Comparison of ENCODE assay signal across 20 cellular contexts in the genomic region with DNA sequence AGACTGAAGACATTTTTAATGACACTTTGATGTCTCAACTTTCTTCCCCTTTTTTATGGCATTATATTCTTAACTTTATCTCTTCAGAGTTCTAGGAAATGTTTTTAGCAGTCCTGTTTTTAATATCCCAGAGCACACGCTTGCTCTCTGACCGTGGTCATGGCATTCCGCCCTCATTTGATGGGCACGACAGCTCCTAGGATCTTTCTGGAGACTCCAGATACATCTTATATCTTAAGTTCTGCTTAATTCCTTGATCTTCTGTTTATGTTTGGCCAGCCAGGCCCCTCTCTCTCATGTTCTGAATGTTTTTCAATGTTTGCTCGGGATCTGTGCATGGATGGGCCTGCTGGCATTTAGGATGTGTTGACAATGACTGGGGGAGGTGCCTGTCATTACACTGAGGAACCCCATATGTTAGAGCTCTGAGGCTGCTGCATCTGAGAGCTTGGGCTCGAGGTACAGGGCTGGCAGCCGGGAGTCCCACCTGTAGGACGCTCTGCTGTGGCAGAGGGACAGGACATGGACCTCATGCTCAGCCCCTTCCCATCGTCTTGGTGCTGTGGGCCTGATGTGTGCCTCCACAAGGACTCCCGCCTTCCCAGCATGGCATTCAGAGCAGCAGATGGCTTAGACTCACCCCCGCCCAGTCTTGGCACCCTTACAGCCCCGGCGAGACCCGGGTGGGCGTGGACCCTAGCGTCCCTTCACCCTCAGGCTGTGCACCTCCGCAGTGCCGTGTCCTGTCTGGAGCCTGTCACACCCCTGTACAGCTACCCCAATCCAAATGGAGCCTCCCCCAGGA.
DNase-seq lines count a peak whose midpoint lies in the region; ATAC-seq, FAIRE-seq and TF ChIP-seq lines count a peak whose summit lies in the region.
"Had no signal": no experiment of that assay in that cellular context is flagged by ENCODE, and none has a peak within 500 bp of the region (broad histone marks: within the 10 kb centered on the region; RNA-seq: fewer than 3 reads in every experiment).

No MANE protein-coding gene starts in this region.

- H3K9me3 ChIP-seq in IMR-90 (ENCODE audit: control insufficient read depth, insufficient read depth, low read length) = peaks cover 2% of the 10 kb centered on the region; the same call in 1 of the 2 replicates
- H3K9me3 ChIP-seq in kidney (ENCODE audit: control insufficient read depth in 1 of 2, low read length in 2 of 2) = peaks cover 0 to under 1% of the 10 kb centered on the region in 2 donors
- H3K9me3 ChIP-seq: suprapubic skin had no signal

- intact Hi-C loops in IMR-90 (cut with micrococcal nuclease) = no loop called here
- intact Hi-C loops in kidney (cut with DNase I) = no loop called here
- intact Hi-C loops in sciatic nerve (cut with DNase I) = no loop called here

- no peak overlapping the region for H3K4me2 ChIP-seq in IMR-90 (ENCODE audit: low read depth, low read length)

- H3K27ac Mint-ChIP-seq in chondrocyte (ENCODE audit: unreplicated experiment) = no peak overlapping the region
- H3K27ac Mint-ChIP-seq: activated naive CD4-positive, alpha-beta T cell treated with anti-CD3 and anti-CD28 coated beads for 36 hours; activated T-cell treated with anti-CD3 and anti-CD28 coated beads, Interleukin-2, amount 50 U/mL, for 24 hours; CD8-positive, alpha-beta T cell had no signal

- H3K27ac ChIP-seq in IMR-90 (ENCODE audit: insufficient read depth, low read length) (no peak overlapping the region), kidney (ENCODE audit: low read depth in 2 of 2, low read length in 2 of 2) (no peak overlapping the region)
- H3K27ac ChIP-seq: suprapubic skin had no signal

- H3K36me3 Mint-ChIP-seq in chondrocyte (ENCODE audit: low read depth) = peaks cover 8% of the 10 kb centered on the region

- WGBS in IMR-90 (ENCODE audit: extremely low coverage in 2 of 2, insufficient read length in 1 of 2), 2 experiments = 68% methylated on average over 2 of the region's 18 CpGs; no CpG with 5 or more reads in 1 of the 2 experiments

- POLR2A ChIA-PET in IMR-90 (lab: Charles Lee; ENCODE audit: unreplicated experiment) = no interaction called here

- H3K4me3 ChIP-seq in IMR-90 (ENCODE audit: insufficient read depth, low read depth, low read length) = no peak overlapping the region
- no peak overlapping the region for H3K4me3 ChIP-seq in kidney (ENCODE audit: low read length in 2 of 2)

- H3K23ac ChIP-seq in IMR-90 (ENCODE audit: low read depth, low read length) = no peak overlapping the region

- H3K56ac ChIP-seq in IMR-90 (ENCODE audit: extremely low read depth, insufficient read depth, low read length) = no peak overlapping the region

- H3K4me3 Mint-ChIP-seq in chondrocyte (ENCODE audit: unreplicated experiment) = no peak overlapping the region
- H3K4me3 Mint-ChIP-seq: activated naive CD4-positive, alpha-beta T cell treated with anti-CD3 and anti-CD28 coated beads for 36 hours; activated T-cell treated with anti-CD3 and anti-CD28 coated beads, Interleukin-2, amount 50 U/mL, for 24 hours; CD8-positive, alpha-beta T cell had no signal

- peak overlapping the region; percentile 19 for H2AK9ac ChIP-seq in IMR-90 (replicated peaks; ENCODE audit: low read depth, low read length, poor library complexity)

- no peak overlapping the region for H2BK15ac ChIP-seq in IMR-90 (ENCODE audit: low read depth, low read length)

- no peak for TF ChIP-seq POLR2A in IMR-90 (IDR thresholded peaks at IDR 0.05; ENCODE audit: low read depth, low read length)

- H3K4me1 Mint-ChIP-seq in chondrocyte (ENCODE audit: low read depth) = peaks cover 21% of the 10 kb centered on the region

- H2BK120ac ChIP-seq in IMR-90 (ENCODE audit: low read depth, low read length) = no peak overlapping the region

- H3K14ac ChIP-seq in IMR-90 (replicated peaks; ENCODE audit: low read depth, low read length) = no peak overlapping the region

- no peaks in the 10 kb centered on the region for H3K79me1 ChIP-seq in IMR-90 (ENCODE audit: low read depth in 1 of 2, low read length in 2 of 2)

- H4K8ac ChIP-seq in IMR-90 (ENCODE audit: low read depth in 2 of 2, low read length in 2 of 2) = no peak overlapping the region

- no peak overlapping the region for H3K4ac ChIP-seq in IMR-90 (ENCODE audit: low read depth, low read length)

- no peak overlapping the region for H4K5ac ChIP-seq in IMR-90 (ENCODE audit: low read depth, low read length)

- H3K36me3 ChIP-seq in IMR-90 (ENCODE audit: control insufficient read depth, insufficient read depth, low read length) = no peaks in the 10 kb centered on the region
- H3K36me3 ChIP-seq in kidney (ENCODE audit: control insufficient read depth in 1 of 2, insufficient read depth in 2 of 2, low read length in 2 of 2) = no peaks in the 10 kb centered on the region
- H3K36me3 ChIP-seq: suprapubic skin had no signal

- H3K9me3 Mint-ChIP-seq in chondrocyte (ENCODE audit: low read depth) = peaks cover 12% of the 10 kb centered on the region
- H3K9me3 Mint-ChIP-seq: activated T-cell treated with anti-CD3 and anti-CD28 coated beads, Interleukin-2, amount 50 U/mL, for 24 hours; CD8-positive, alpha-beta T cell had no signal

- H2AK5ac ChIP-seq in IMR-90 (ENCODE audit: low read depth, low read length) = no peak overlapping the region

- H2BK5ac ChIP-seq in IMR-90 (ENCODE audit: low read depth, low read length, poor library complexity, severe bottlenecking) = no peak overlapping the region

- no peak for FAIRE-seq in kidney (lab: Jason Lieb, UNC)
- FAIRE-seq: endothelial cell of umbilical vein had no signal

- no peak for TF ChIP-seq RAD21 in IMR-90 (IDR thresholded peaks at IDR 0.05; ENCODE audit: low read length)

- no peak overlapping the region for H2AFZ ChIP-seq in IMR-90 (replicated peaks; ENCODE audit: low read length, poor library complexity)

- H4K91ac ChIP-seq in IMR-90 (ENCODE audit: insufficient read depth, low read depth, low read length) = no peak overlapping the region

- TF ChIP-seq CTCF in IMR-90 (conservative IDR thresholded peaks at IDR 0.05; ENCODE audit: low read depth, low read length) (no peak), chondrocyte (IDR thresholded peaks at IDR 0.05) (no peak), kidney (IDR thresholded peaks at IDR 0.05; ENCODE audit: borderline replicate concordance, extremely low read depth, insufficient read depth) (no peak), omental fat pad (IDR thresholded peaks at IDR 0.05) (no peak)

- peaks cover 3% of the 10 kb centered on the region; the same call in 1 of the 2 replicates for H3K9me1 ChIP-seq in IMR-90 (ENCODE audit: insufficient read depth, low read length)

- DNase-seq in IMR-90 = no peak
- DNase-seq in chondrocyte (ENCODE audit: low spot score) = peak; percentile 85
- DNase-seq in kidney = peak; percentile 77
- peak; percentile 57 for DNase-seq in sciatic nerve (ENCODE audit: low spot score)
- DNase-seq in omental fat pad (ENCODE audit: low spot score) = no peak
- DNase-seq: activated CD4-positive, CD25-positive, alpha-beta regulatory T cell treated with anti-CD3 and anti-CD28 coated beads, Interleukin-2, amount 50 U/mL, for 72 hours; activated naive CD4-positive, alpha-beta T cell treated with anti-CD3 and anti-CD28 coated beads for 36 hours; activated T-cell treated with anti-CD3 and anti-CD28 coated beads, Interleukin-2, amount 50 U/mL, for 24 hours; amygdala; caudate nucleus; CD8-positive, alpha-beta T cell; GF-D8; Kasumi-1; NCI-H1048; NCI-H2029 treated with DMSO at 0.1 percent for 48 hours; NCI-H345 had no signal

- peaks cover 23% of the 10 kb centered on the region for H3K27me3 ChIP-seq in IMR-90 (ENCODE audit: control insufficient read depth, insufficient read depth, low read length)

- CTCF ChIA-PET in IMR-90 (lab: Yijun Ruan, JAX) = no interaction called here

- H3K18ac ChIP-seq in IMR-90 (ENCODE audit: low read depth, low read length) = no peak overlapping the region; the same call in 1 of the 2 replicates

- H3K27me3 Mint-ChIP-seq in chondrocyte (ENCODE audit: low read depth) = peaks cover 8% of the 10 kb centered on the region
- H3K27me3 Mint-ChIP-seq: activated T-cell treated with anti-CD3 and anti-CD28 coated beads, Interleukin-2, amount 50 U/mL, for 24 hours had no signal

- H3K9ac ChIP-seq in IMR-90 (ENCODE audit: low read depth, low read length) (no peak overlapping the region), kidney (ENCODE audit: low read length in 2 of 2) (no peak overlapping the region)

- BruUV-seq in IMR-90 (replicated peaks; lab: Mats Ljungman, UMichigan) = no TSS peak

- dilution Hi-C loops in IMR-90 (cut with HindIII; ENCODE audit: low sequenced_read_pairs, unreplicated experiment) = no loop called here

- in situ Hi-C loops in IMR-90 (cut with MboI; ENCODE audit: low sequenced_read_pairs) = no loop called here

- peaks cover 15% of the 10 kb centered on the region for H3K4me1 ChIP-seq in IMR-90 (ENCODE audit: control insufficient read depth, insufficient read depth, low read length)
- H3K4me1 ChIP-seq in kidney (ENCODE audit: control insufficient read depth in 1 of 2, insufficient read depth in 1 of 2, low read depth in 1 of 2, low read length in 2 of 2) = peaks cover 0 to 14% of the 10 kb centered on the region in 2 donors

- no peaks in the 10 kb centered on the region for H4K20me1 ChIP-seq in IMR-90 (ENCODE audit: insufficient read depth, low read length)

- H2BK20ac ChIP-seq in IMR-90 (ENCODE audit: low read depth, low read length) = no peak overlapping the region

- ATAC-seq in IMR-90 (ENCODE audit: low read depth) (no peak), sciatic nerve (no peak), HG02884 (IDR thresholded peaks at IDR 0.05; ENCODE audit: unreplicated experiment) (no peak), omental fat pad (ENCODE audit: low FRiP score) (no peak), GM19463 (IDR thresholded peaks at IDR 0.05; ENCODE audit: unreplicated experiment) (no peak)
- ATAC-seq: CD8-positive, alpha-beta T cell had no signal

TF ChIP-seq in IMR-90, 13 proteins besides CTCF, POLR2A, EP300 and RAD21:
- TF ChIP-seq RFX5 (IDR thresholded peaks at IDR 0.05; ENCODE audit: low read depth, low read length) (no peak), BHLHE40 (IDR thresholded peaks at IDR 0.05; ENCODE audit: low read depth, low read length) (no peak)

Comparison
In these comparisons a context has a peak if more than half of its experiments do, and no peak if none do; other contexts are left out.
1. DNase-seq: peak in chondrocyte (single experiment), kidney (single experiment) and sciatic nerve (single experiment); none in IMR-90 (single experiment) and omental fat pad (single experiment).